Comparison of ENCODE assay signal across 1 cellular context in the genomic region with DNA sequence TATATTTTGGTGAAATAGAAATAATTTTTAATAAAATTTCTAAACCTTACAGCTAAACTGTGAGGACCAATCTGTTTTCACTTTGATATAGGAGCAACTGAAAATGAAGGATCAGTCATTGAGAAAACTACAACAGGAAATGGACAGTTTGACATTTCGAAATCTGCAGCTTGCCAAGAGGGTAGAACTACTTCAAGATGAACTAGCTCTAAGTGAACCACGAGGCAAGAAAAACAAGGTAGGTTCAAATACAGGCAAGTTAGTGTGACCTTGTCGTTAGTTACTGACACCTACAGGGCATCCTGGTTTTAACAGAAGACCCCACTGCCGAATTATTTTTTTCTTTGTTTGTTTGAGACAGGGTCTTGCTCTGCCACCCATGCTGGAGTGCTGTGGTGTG.
TF ChIP-seq lines count a peak whose summit lies in the region.

No MANE protein-coding gene starts in this region.

TF ChIP-seq in GM23338, 12 proteins besides CTCF, POLR2A, EP300 and RAD21 (continued from another document):
- TF ChIP-seq, protein P1, sequence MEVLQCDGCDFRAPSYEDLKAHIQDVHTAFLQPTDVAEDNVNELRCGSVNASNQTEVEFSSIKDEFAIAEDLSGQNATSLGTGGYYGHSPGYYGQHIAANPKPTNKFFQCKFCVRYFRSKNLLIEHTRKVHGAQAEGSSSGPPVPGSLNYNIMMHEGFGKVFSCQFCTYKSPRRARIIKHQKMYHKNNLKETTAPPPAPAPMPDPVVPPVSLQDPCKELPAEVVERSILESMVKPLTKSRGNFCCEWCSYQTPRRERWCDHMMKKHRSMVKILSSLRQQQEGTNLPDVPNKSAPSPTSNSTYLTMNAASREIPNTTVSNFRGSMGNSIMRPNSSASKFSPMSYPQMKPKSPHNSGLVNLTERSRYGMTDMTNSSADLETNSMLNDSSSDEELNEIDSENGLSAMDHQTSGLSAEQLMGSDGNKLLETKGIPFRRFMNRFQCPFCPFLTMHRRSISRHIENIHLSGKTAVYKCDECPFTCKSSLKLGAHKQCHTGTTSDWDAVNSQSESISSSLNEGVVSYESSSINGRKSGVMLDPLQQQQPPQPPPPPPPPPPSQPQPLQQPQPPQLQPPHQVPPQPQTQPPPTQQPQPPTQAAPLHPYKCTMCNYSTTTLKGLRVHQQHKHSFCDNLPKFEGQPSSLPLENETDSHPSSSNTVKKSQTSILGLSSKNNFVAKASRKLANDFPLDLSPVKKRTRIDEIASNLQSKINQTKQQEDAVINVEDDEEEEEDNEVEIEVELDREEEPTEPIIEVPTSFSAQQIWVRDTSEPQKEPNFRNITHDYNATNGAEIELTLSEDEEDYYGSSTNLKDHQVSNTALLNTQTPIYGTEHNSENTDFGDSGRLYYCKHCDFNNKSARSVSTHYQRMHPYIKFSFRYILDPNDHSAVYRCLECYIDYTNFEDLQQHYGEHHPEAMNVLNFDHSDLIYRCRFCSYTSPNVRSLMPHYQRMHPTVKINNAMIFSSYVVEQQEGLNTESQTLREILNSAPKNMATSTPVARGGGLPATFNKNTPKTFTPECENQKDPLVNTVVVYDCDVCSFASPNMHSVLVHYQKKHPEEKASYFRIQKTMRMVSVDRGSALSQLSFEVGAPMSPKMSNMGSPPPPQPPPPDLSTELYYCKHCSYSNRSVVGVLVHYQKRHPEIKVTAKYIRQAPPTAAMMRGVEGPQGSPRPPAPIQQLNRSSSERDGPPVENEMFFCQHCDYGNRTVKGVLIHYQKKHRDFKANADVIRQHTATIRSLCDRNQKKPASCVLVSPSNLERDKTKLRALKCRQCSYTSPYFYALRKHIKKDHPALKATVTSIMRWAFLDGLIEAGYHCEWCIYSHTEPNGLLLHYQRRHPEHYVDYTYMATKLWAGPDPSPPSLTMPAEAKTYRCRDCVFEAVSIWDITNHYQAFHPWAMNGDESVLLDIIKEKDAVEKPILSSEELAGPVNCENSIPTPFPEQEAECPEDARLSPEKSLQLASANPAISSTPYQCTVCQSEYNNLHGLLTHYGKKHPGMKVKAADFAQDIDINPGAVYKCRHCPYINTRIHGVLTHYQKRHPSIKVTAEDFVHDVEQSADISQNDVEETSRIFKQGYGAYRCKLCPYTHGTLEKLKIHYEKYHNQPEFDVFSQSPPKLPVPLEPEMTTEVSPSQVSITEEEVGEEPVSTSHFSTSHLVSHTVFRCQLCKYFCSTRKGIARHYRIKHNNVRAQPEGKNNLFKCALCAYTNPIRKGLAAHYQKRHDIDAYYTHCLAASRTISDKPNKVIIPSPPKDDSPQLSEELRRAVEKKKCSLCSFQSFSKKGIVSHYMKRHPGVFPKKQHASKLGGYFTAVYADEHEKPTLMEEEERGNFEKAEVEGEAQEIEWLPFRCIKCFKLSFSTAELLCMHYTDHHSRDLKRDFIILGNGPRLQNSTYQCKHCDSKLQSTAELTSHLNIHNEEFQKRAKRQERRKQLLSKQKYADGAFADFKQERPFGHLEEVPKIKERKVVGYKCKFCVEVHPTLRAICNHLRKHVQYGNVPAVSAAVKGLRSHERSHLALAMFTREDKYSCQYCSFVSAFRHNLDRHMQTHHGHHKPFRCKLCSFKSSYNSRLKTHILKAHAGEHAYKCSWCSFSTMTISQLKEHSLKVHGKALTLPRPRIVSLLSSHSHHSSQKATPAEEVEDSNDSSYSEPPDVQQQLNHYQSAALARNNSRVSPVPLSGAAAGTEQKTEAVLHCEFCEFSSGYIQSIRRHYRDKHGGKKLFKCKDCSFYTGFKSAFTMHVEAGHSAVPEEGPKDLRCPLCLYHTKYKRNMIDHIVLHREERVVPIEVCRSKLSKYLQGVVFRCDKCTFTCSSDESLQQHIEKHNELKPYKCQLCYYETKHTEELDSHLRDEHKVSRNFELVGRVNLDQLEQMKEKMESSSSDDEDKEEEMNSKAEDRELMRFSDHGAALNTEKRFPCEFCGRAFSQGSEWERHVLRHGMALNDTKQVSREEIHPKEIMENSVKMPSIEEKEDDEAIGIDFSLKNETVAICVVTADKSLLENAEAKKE (CRISPR knock-in tag; IDR thresholded peaks at IDR 0.05): no peak
